9 cellular contexts compared by ENCODE assay signal in the genomic region with DNA sequence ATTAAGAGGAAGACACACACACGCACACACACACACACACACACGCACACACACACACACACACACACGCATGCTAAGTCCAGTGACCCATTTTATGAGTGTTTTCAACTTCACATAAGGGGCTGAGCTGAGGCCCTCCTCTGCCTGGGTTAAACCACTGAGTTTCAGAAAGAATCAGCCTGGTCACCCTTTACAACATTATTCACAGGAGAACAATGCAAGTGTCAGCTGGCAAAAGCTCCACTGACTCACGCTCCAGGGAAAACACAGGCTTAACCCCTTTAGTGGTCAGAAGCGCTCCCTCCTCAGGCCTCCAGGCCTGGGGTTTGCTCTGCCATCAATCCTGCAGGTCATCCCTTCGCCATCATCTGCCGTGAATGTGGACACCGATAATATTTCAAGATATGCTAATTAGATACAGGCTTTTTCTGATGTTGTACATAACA. TPM values are rescaled to one million over a fixed set of nuclear protein-coding genes. Genes with fewer than 3 reads are reported as not detected.
A peak's percentile ranks its signal among the peaks of the same experiment; 100 is the strongest.
DNase-seq lines count a peak whose midpoint lies in the region; TF ChIP-seq lines count a peak whose summit lies in the region.
"Had no signal": no experiment of that assay in that cellular context is flagged by ENCODE, and none has a peak within 500 bp of the region (broad histone marks: within the 10 kb centered on the region; RNA-seq: fewer than 3 reads in every experiment).

No MANE protein-coding gene starts in this region.

- H3K9me3 Mint-ChIP-seq in glutamatergic neuron (ENCODE audit: unreplicated experiment) (peaks cover 2% of the 10 kb centered on the region), progenitor cell of endocrine pancreas (ENCODE audit: low read depth) (no peaks in the 10 kb centered on the region)
- H3K9me3 Mint-ChIP-seq: T-helper 1 cell treated with Interleukin-12 subunit alpha and Interleukin-12 subunit beta and Interleukin-4 antibody, amounts not matched to agents 30 μg/mL and 1 μg/mL, for 36 hours had no signal

- peaks cover 3% of the 10 kb centered on the region; the same call in 1 of the 2 replicates for H3K36me3 ChIP-seq in WERI-Rb-1

- H3K27ac Mint-ChIP-seq in glutamatergic neuron (ENCODE audit: unreplicated experiment) (peak overlapping the region; percentile 55), progenitor cell of endocrine pancreas (peak overlapping the region; percentile 84)
- H3K27ac Mint-ChIP-seq: T-helper 1 cell treated with Interleukin-12 subunit alpha and Interleukin-12 subunit beta and Interleukin-4 antibody, amounts not matched to agents 30 μg/mL and 1 μg/mL, for 36 hours had no signal

- peaks cover 6% of the 10 kb centered on the region for H3K27me3 Mint-ChIP-seq in glutamatergic neuron (ENCODE audit: unreplicated experiment)
- no peaks in the 10 kb centered on the region for H3K27me3 Mint-ChIP-seq in progenitor cell of endocrine pancreas

- peak overlapping the region; percentile 83 for H3K27ac ChIP-seq in WERI-Rb-1

- TF ChIP-seq CTCF in WERI-Rb-1 (IDR thresholded peaks at IDR 0.05; ENCODE audit: low read depth, low read length) = no peak
- no peak for TF ChIP-seq CTCF in glutamatergic neuron (IDR thresholded peaks at IDR 0.05; ENCODE audit: partially characterized antibody, unreplicated experiment)
- TF ChIP-seq CTCF in progenitor cell of endocrine pancreas (IDR thresholded peaks at IDR 0.05; ENCODE audit: unreplicated experiment) = no peak

- no peaks in the 10 kb centered on the region for H3K27me3 ChIP-seq in WERI-Rb-1 (ENCODE audit: insufficient read depth, low read depth, severe bottlenecking)

- H3K4me1 Mint-ChIP-seq in glutamatergic neuron (ENCODE audit: low read depth, unreplicated experiment) (peaks cover 13% of the 10 kb centered on the region), progenitor cell of endocrine pancreas (ENCODE audit: low read depth) (peaks cover 11% of the 10 kb centered on the region)

- H3K9me3 ChIP-seq in WERI-Rb-1 (ENCODE audit: severe bottlenecking) = no peaks in the 10 kb centered on the region

- DNase-seq in DMS53 treated with DMSO at 0.1 percent for 48 hours (lab: John Stamatoyannopoulos, UW; ENCODE audit: unreplicated experiment) (peak; percentile 57), WERI-Rb-1 (peak; percentile 68), glutamatergic neuron (no peak), progenitor cell of endocrine pancreas (ENCODE audit: low spot score, unreplicated experiment) (no peak), DMS153 (lab: John Stamatoyannopoulos, UW) (no peak), NCI-H2029 treated with DMSO at 0.1 percent for 48 hours (lab: John Stamatoyannopoulos, UW) (no peak), DMS 273 treated with DMSO at 0.1 percent for 48 hours (lab: John Stamatoyannopoulos, UW) (no peak)
- DNase-seq in central memory CD4-positive, alpha-beta T cell = no peak

- H3K4me3 Mint-ChIP-seq in glutamatergic neuron (ENCODE audit: unreplicated experiment) (peak overlapping the region; percentile 15), progenitor cell of endocrine pancreas (ENCODE audit: low read depth) (no peak overlapping the region)
- H3K4me3 Mint-ChIP-seq: T-helper 1 cell treated with Interleukin-12 subunit alpha and Interleukin-12 subunit beta and Interleukin-4 antibody, amounts not matched to agents 30 μg/mL and 1 μg/mL, for 36 hours had no signal

- H3K4me3 ChIP-seq in WERI-Rb-1 (ENCODE audit: low read depth, low read length) = peak overlapping the region; percentile 28

- H3K36me3 Mint-ChIP-seq in glutamatergic neuron (ENCODE audit: unreplicated experiment) (no peaks in the 10 kb centered on the region), progenitor cell of endocrine pancreas (ENCODE audit: insufficient read depth) (peaks cover 6% of the 10 kb centered on the region)

RNA-seq across cellular contexts. Expression of gene ACOX3, which starts 46.9 kb away (rescaled TPM):
- total RNA-seq in glutamatergic neuron (ENCODE audit: unreplicated experiment) (23.8 TPM), progenitor cell of endocrine pancreas (22.6 and 25.3 TPM in 2 replicates)

RNA-seq across cellular contexts. Expression of gene TRMT44, which starts 47.0 kb away (rescaled TPM):
- total RNA-seq in glutamatergic neuron (ENCODE audit: unreplicated experiment) (23.3 TPM), progenitor cell of endocrine pancreas (29.1 and 31.0 TPM in 2 replicates)

Comparison
In these comparisons a context has a peak if more than half of its experiments do, and no peak if none do; other contexts are left out.
1. DNase-seq: peak in DMS53 treated with DMSO at 0.1 percent for 48 hours (single experiment) and WERI-Rb-1 (single experiment); none in glutamatergic neuron (single experiment), progenitor cell of endocrine pancreas (single experiment), central memory CD4-positive, alpha-beta T cell (single experiment), DMS153 (single experiment), NCI-H2029 treated with DMSO at 0.1 percent for 48 hours (single experiment) and DMS 273 treated with DMSO at 0.1 percent for 48 hours (single experiment).